In the genomic region with DNA sequence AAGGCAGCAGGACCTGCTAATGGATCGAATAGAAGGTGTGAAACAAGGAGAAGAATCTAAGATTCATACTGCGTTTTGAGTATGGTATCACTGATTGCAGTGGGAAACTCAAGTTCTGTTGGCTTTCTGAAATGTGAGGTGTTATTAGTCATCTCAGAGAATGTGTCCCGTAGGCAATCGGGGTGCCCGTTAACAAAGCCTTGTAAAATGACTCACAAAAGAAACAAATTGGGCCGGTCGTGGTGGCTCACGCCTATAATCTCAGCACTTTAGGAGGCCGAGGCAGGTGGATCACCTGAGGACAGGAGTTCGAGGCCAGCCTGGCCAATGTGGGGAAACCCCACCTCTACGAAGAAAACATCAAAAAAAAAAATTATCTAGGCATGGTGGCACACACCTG, we compare ENCODE assay signal across 21 cellular contexts.
"Had no signal": no experiment of that assay in that cellular context is flagged by ENCODE, and none has a peak within 500 bp of the region (broad histone marks: within the 10 kb centered on the region; RNA-seq: fewer than 3 reads in every experiment).

No MANE protein-coding gene starts in this region.

- H3K27me3 ChIP-seq: sigmoid colon, uterus had no signal

- H3K4me1 ChIP-seq: esophagus squamous epithelium, lower lobe of right lung, sigmoid colon, tibial artery, uterus had no signal

- H3K36me3 Mint-ChIP-seq: activated naive CD8-positive, alpha-beta T cell treated with anti-CD3 and anti-CD28 coated beads, Interleukin-2, amount 10 ng/mL, durations not matched to agents 7 days and 5 days; brain; mesothelial cell of epicardium had no signal

- H3K27ac ChIP-seq: esophagus squamous epithelium, lower lobe of right lung, sigmoid colon, tibial artery, uterus had no signal

- H3K27ac Mint-ChIP-seq: activated naive CD8-positive, alpha-beta T cell treated with anti-CD3 and anti-CD28 coated beads, Interleukin-2, amount 10 ng/mL, durations not matched to agents 7 days and 5 days; mesothelial cell of epicardium; T-helper 1 cell treated with Interleukin-12 subunit alpha and Interleukin-12 subunit beta and Interleukin-4 antibody, amounts not matched to agents 30 μg/mL and 1 μg/mL, for 36 hours had no signal

- H3K9me3 ChIP-seq: esophagus squamous epithelium, lower lobe of right lung, sigmoid colon, tibial artery, uterus had no signal

- H3K9me3 Mint-ChIP-seq: activated naive CD8-positive, alpha-beta T cell treated with anti-CD3 and anti-CD28 coated beads, Interleukin-2, amount 10 ng/mL, durations not matched to agents 7 days and 5 days; mesothelial cell of epicardium; nephron; T-helper 1 cell treated with Interleukin-12 subunit alpha and Interleukin-12 subunit beta and Interleukin-4 antibody, amounts not matched to agents 30 μg/mL and 1 μg/mL, for 36 hours had no signal

- H3K36me3 ChIP-seq: esophagus squamous epithelium, lower lobe of right lung, sigmoid colon, tibial artery, uterus had no signal

- ATAC-seq: lower lobe of right lung had no signal

- H3K4me3 ChIP-seq: esophagus squamous epithelium, lower lobe of right lung, sigmoid colon, tibial artery, uterus had no signal

- H3K4me3 Mint-ChIP-seq: activated naive CD8-positive, alpha-beta T cell treated with anti-CD3 and anti-CD28 coated beads, Interleukin-2, amount 10 ng/mL, durations not matched to agents 7 days and 5 days; brain; mesothelial cell of epicardium; nephron; T-helper 1 cell treated with Interleukin-12 subunit alpha and Interleukin-12 subunit beta and Interleukin-4 antibody, amounts not matched to agents 30 μg/mL and 1 μg/mL, for 36 hours had no signal

- H3K4me1 Mint-ChIP-seq: activated naive CD8-positive, alpha-beta T cell treated with anti-CD3 and anti-CD28 coated beads, Interleukin-2, amount 10 ng/mL, durations not matched to agents 7 days and 5 days; mesothelial cell of epicardium had no signal

- DNase-seq: activated CD4-positive, alpha-beta T cell treated with anti-CD3 and anti-CD28 coated beads, Interleukin-2, amount 50 U/mL, for 1 hour; activated naive CD4-positive, alpha-beta T cell treated with Interleukin-2 at 50 U/mL for 16 hours; activated naive CD8-positive, alpha-beta T cell treated with anti-CD3 and anti-CD28 coated beads, Interleukin-2, amount 10 ng/mL, durations not matched to agents 7 days and 5 days; activated T-cell treated with anti-CD3 and anti-CD28 coated beads for 4 hours; effector CD4-positive, alpha-beta T cell; esophagus squamous epithelium; hippocampal formation; islet precursor cell; lower lobe of right lung; nucleus accumbens; posterior cingulate gyrus; sigmoid colon; stimulated activated CD4-positive, alpha-beta T cell treated with anti-CD3 and anti-CD28 coated beads, Interleukin-4, amount 100 ng/mL, for 4 hours; stimulated activated naive CD4-positive, alpha-beta T cell; substantia nigra; tibial artery; uterus had no signal
